Comparison of ENCODE assay signal across 22 cellular contexts in genomic region chr3:10339376-10339955, GRCh38. TPM values are rescaled to one million over a fixed set of nuclear protein-coding genes. Genes with fewer than 3 reads are reported as not detected.
DNase-seq lines count a peak whose midpoint lies in the region; ATAC-seq, FAIRE-seq and TF ChIP-seq lines count a peak whose summit lies in the region.
"Had no signal": no experiment of that assay in that cellular context is flagged by ENCODE, and none has a peak within 500 bp of the region (broad histone marks: within the 10 kb centered on the region; RNA-seq: fewer than 3 reads in every experiment).

No MANE protein-coding gene starts in this region.

- TF ChIP-seq CTCF in HFFc6 (IDR thresholded peaks at IDR 0.05) (no peak), K562 (IDR thresholded peaks at IDR 0.05 in 2 of 3, conservative IDR thresholded peaks at IDR 0.05 in 1 of 3; ENCODE audit: insufficient read depth in 2 of 3, low read depth in 1 of 3, low read length in 3 of 3) (no peak), hepatocyte (IDR thresholded peaks at IDR 0.05; ENCODE audit: poor library complexity) (no peak), smooth muscle cell (IDR thresholded peaks at IDR 0.05; ENCODE audit: borderline replicate concordance, insufficient read depth, poor library complexity, severe bottlenecking) (no peak)

- H2AFZ ChIP-seq in K562 (ENCODE audit: low read depth, low read length), result no peak overlapping the region
- H2AFZ ChIP-seq in hepatocyte, result no peak overlapping the region
- H2AFZ ChIP-seq in smooth muscle cell (ENCODE audit: low read depth), result peak overlapping the region; percentile 56

- no peaks in the 10 kb centered on the region for H3K9me3 Mint-ChIP-seq in HFFc6
- H3K9me3 Mint-ChIP-seq: CD8-positive, alpha-beta T cell had no signal

- no peaks in the 10 kb centered on the region for H3F3A ChIP-seq in smooth muscle cell (ENCODE audit: low read depth)

- peak; percentile 6; the same call in 1 of the 3 replicates for ATAC-seq in K562
- ATAC-seq in HG02798 (IDR thresholded peaks at IDR 0.05; ENCODE audit: poor library complexity, unreplicated experiment), result no peak
- no peak for ATAC-seq in GM18502 (IDR thresholded peaks at IDR 0.05; ENCODE audit: poor library complexity, unreplicated experiment)
- ATAC-seq: CD8-positive, alpha-beta T cell; PC-3 had no signal

- H3K79me2 ChIP-seq in K562 (ENCODE audit: control insufficient read depth, insufficient read depth, low read length), result no peaks in the 10 kb centered on the region
- H3K79me2 ChIP-seq in hepatocyte, result no peaks in the 10 kb centered on the region
- no peaks in the 10 kb centered on the region for H3K79me2 ChIP-seq in smooth muscle cell (ENCODE audit: low read depth)

- H3K27ac Mint-ChIP-seq in HFFc6, result no peak overlapping the region
- H3K27ac Mint-ChIP-seq: CD8-positive, alpha-beta T cell had no signal

- no peaks in the 10 kb centered on the region for H3K9me3 ChIP-seq in K562 (replicated peaks; ENCODE audit: control insufficient read depth, insufficient read depth, low read depth, low read length)
- no peaks in the 10 kb centered on the region for H3K9me3 ChIP-seq in hepatocyte (ENCODE audit: low read depth)
- no peaks in the 10 kb centered on the region for H3K9me3 ChIP-seq in smooth muscle cell (replicated peaks; ENCODE audit: low read depth)
- H3K9me3 ChIP-seq: SK-N-SH had no signal

- H3K27me3 ChIP-seq in K562 (ENCODE audit: control insufficient read depth in 2 of 2, insufficient read depth in 2 of 2, low read length in 2 of 2) (peaks cover 48 to 92% of the 10 kb centered on the region in 2 experiments; a peak in 4 of 5 replicates), hepatocyte (no peaks in the 10 kb centered on the region), smooth muscle cell (ENCODE audit: low read depth) (no peaks in the 10 kb centered on the region)

- intact Hi-C loops in K562 (cut with micrococcal nuclease), result loop anchor here (5.0 kb wide), 1 partner anchor 68 kb away; no protein-coding TSS in a partner anchor

- no peak for TF ChIP-seq RAD21 in K562 (CRISPR knock-in tag; conservative IDR thresholded peaks at IDR 0.05 in 1 of 2, IDR thresholded peaks at IDR 0.05 in 1 of 2)

- no peak overlapping the region for H3K4me2 ChIP-seq in K562 (ENCODE audit: insufficient read depth, low read length)
- H3K4me2 ChIP-seq in hepatocyte, result no peak overlapping the region
- H3K4me2 ChIP-seq in smooth muscle cell, result no peak overlapping the region
- H3K4me2 ChIP-seq: SK-N-SH had no signal

- H3K4me1 ChIP-seq in K562 (replicated peaks in 1 of 2; ENCODE audit: control insufficient read depth in 2 of 2, insufficient read depth in 2 of 2, low read length in 2 of 2) (peaks cover 0 to 34% of the 10 kb centered on the region in 2 experiments; a peak in 2 of 5 replicates), hepatocyte (ENCODE audit: insufficient read depth) (peaks cover 6% of the 10 kb centered on the region), smooth muscle cell (ENCODE audit: low read depth) (peaks cover 8% of the 10 kb centered on the region)

- H3K27me3 Mint-ChIP-seq in HFFc6 (ENCODE audit: insufficient read depth), result peaks cover 25% of the 10 kb centered on the region

- DNase-seq in HFFc6, result peak; percentile 10
- peak in 1 of 4 experiments; percentile 22 for DNase-seq in K562 (ENCODE audit: extremely low read depth in 1 of 4, low spot score in 3 of 4)
- DNase-seq in hepatocyte (ENCODE audit: low spot score), result no peak
- no peak for DNase-seq in smooth muscle cell (lab: John Stamatoyannopoulos, UW; ENCODE audit: unreplicated experiment)
- no peak for DNase-seq in SIG-M5 (lab: John Stamatoyannopoulos, UW)
- DNase-seq: ACHN; C1 segment of cervical spinal cord; CD8-positive, alpha-beta T cell; KBM-7; NCI-H1092; NCI-H1436 treated with DMSO at 0.1 percent for 48 hours; NCI-H1930; NCI-H446 treated with DMSO at 0.1 percent for 48 hours; NCI-H526 treated with DMSO at 0.1 percent for 48 hours; PC-3; SHP77 treated with DMSO at 0.1 percent for 48 hours had no signal

- CTCF ChIA-PET in K562 (lab: Yijun Ruan, JAX; ENCODE audit: low intra/inter-chr PET ratio), result no interaction called here

- WGBS in K562 (ENCODE audit: insufficient coverage, low coverage, missing lambda C conversion rate), result 2% methylated on average over 8 of the region's 8 CpGs
- 85% methylated on average over 8 of the region's 8 CpGs for WGBS in hepatocyte (ENCODE audit: low lambda C conversion rate, missing lambda C conversion rate)
- 67% methylated on average over 8 of the region's 8 CpGs for whole genome bisulfite sequencing in smooth muscle cell (ENCODE audit: low lambda C conversion rate)

- H3K36me3 ChIP-seq in K562 (ENCODE audit: control insufficient read depth, insufficient read depth, low read length) (no peaks in the 10 kb centered on the region), hepatocyte (replicated peaks; ENCODE audit: insufficient read depth, low read depth) (no peaks in the 10 kb centered on the region), smooth muscle cell (ENCODE audit: low read depth) (no peaks in the 10 kb centered on the region)

- H3K9me2 ChIP-seq in hepatocyte (replicated peaks; ENCODE audit: insufficient read depth), result no peaks in the 10 kb centered on the region
- H3K9me2 ChIP-seq: SK-N-SH had no signal

- no peak overlapping the region for H3K4me3 ChIP-seq in K562
- H3K4me3 ChIP-seq in hepatocyte, result no peak overlapping the region
- no peak overlapping the region for H3K4me3 ChIP-seq in smooth muscle cell

- TF ChIP-seq POLR2A in K562 (conservative IDR thresholded peaks at IDR 0.05), result no peak

- H3K36me3 Mint-ChIP-seq in HFFc6 (ENCODE audit: low read depth), result no peaks in the 10 kb centered on the region
- H3K36me3 Mint-ChIP-seq: CD8-positive, alpha-beta T cell had no signal

- H3K9ac ChIP-seq in K562 (ENCODE audit: insufficient read depth in 1 of 2, low read depth in 2 of 2, low read length in 2 of 2) (peak overlapping the region in 1 of 2 experiments; percentile 19; a peak in 1 of 4 replicates), smooth muscle cell (ENCODE audit: low read depth) (no peak overlapping the region)
- H3K9ac ChIP-seq: SK-N-SH had no signal

- no peak for TF ChIP-seq EP300 in K562 (IDR thresholded peaks at IDR 0.05; ENCODE audit: low read length)

- POLR2A ChIA-PET in K562 (lab: Yijun Ruan, JAX), result interaction anchor here (0.5 to 1.8 kb wide), 5 partner anchors 11 to 1396 kb away, joined by 3 to 8 read pairs (median 3); partner anchors contain the start of gene SEC13

- no peak overlapping the region for H3K4me3 Mint-ChIP-seq in HFFc6
- H3K4me3 Mint-ChIP-seq: CD8-positive, alpha-beta T cell had no signal

- no peaks in the 10 kb centered on the region for H3K9me1 ChIP-seq in K562 (ENCODE audit: control insufficient read depth, insufficient read depth, low read length)

- peaks cover 6% of the 10 kb centered on the region; the same call in 1 of the 2 replicates for H3K4me1 Mint-ChIP-seq in HFFc6 (ENCODE audit: low read depth)

- H3K27ac ChIP-seq in K562 (ENCODE audit: extremely low read depth, low read depth, low read length) (no peak overlapping the region), hepatocyte (peak overlapping the region; percentile 31), smooth muscle cell (ENCODE audit: low read depth) (no peak overlapping the region)

- H4K20me1 ChIP-seq in K562 (replicated peaks; ENCODE audit: control insufficient read depth, insufficient read depth, low read length), result peaks cover 22% of the 10 kb centered on the region
- no peaks in the 10 kb centered on the region for H4K20me1 ChIP-seq in hepatocyte (ENCODE audit: insufficient read depth, poor library complexity, severe bottlenecking)
- H4K20me1 ChIP-seq in smooth muscle cell (ENCODE audit: low read depth), result no peaks in the 10 kb centered on the region

- in situ Hi-C loops in K562 (cut with MboI), result no loop called here

- BruUV-seq in K562 (replicated peaks; lab: Mats Ljungman, UMichigan), result no TSS peak

- FAIRE-seq in K562 (lab: Jason Lieb, UNC), result no peak
- FAIRE-seq: G401.6, H1 had no signal

RNA-seq across cellular contexts. Expression of gene SEC13, which starts 18.6 kb away (rescaled TPM):
- 100 to 1,000 TPM; 240 to 278 (median 274) TPM for total RNA-seq in HFFc6 (2021; fragmentation: NEBNext Ultra II Directional; extraction: Animal tissue kit (Norgen Biotek cat#: 25700))
- total RNA-seq in K562 (2011; cell fraction: chromatin; rRNA removed; ENCODE audit: low replicate concordance), result 285 and 425 TPM in 2 replicates
- total RNA-seq in K562 (2011; cell fraction: nucleolus; rRNA removed), result 250 and 265 TPM in 2 replicates
- 278 and 337 TPM in 2 replicates for total RNA-seq in K562 (2011; cell fraction: nucleoplasm; rRNA removed)
- total RNA-seq in K562 (2014; rRNA removed) (256 and 318 TPM in 2 replicates), K562 (2014; rRNA removed; fragmentation: Illumina TruSeq; extraction: Trizol) (124 and 145 TPM in 2 replicates), K562 (2015; rRNA removed; fragmentation: Illumina TruSeq; extraction: Trizol) (192 and 196 TPM in 2 replicates), K562 (2021) (199 and 209 TPM in 2 replicates), hepatocyte (159 and 187 TPM in 2 replicates), smooth muscle cell (221 and 247 TPM in 2 replicates)
- polyA plus RNA-seq in K562 (2011; rRNA removed) (199 and 308 TPM in 2 replicates), K562 (2014; fragmentation: Illumina TruSeq; extraction: Trizol) (274 and 284 TPM in 2 replicates), K562 (2014; fragmentation: Nextera tagmentation; extraction: Ambion mirVana) (100 to 1,000 TPM in 1 of 2 experiments, 10 to 100 TPM in 1; 71.5 to 116 TPM), K562 (2014; rRNA removed) (152 and 181 TPM in 2 replicates), hepatocyte (310 and 317 TPM in 2 replicates), smooth muscle cell (400 and 476 TPM in 2 replicates)
- 331 and 334 TPM in 2 replicates for polyA plus RNA-seq in K562 (2011; cell fraction: cytosol; rRNA removed)
- 250 and 306 TPM in 2 replicates for polyA plus RNA-seq in K562 (2011; cell fraction: nucleus; rRNA removed)
- 186 and 201 TPM in 2 replicates for polyA plus RNA-seq in K562 (2012)
- 268 and 286 TPM in 2 replicates for polyA minus RNA-seq in K562 (2011; rRNA and poly(A)+ RNA removed)
- 204 and 250 TPM in 2 replicates for polyA minus RNA-seq in K562 (2011; cell fraction: cytosol; rRNA and poly(A)+ RNA removed)
- polyA minus RNA-seq in K562 (2011; cell fraction: nucleus; rRNA and poly(A)+ RNA removed), result 102 and 172 TPM in 2 replicates

RNA-seq across cellular contexts. Expression of gene GHRL, which starts 46.7 kb away (rescaled TPM):
- under 1 TPM in 2 of 6 experiments, not detected in 4; 0.21 to 0.41 TPM for total RNA-seq in HFFc6 (2021; fragmentation: NEBNext Ultra II Directional; extraction: Animal tissue kit (Norgen Biotek cat#: 25700))
- total RNA-seq in K562 (2011; cell fraction: chromatin; rRNA removed; ENCODE audit: low replicate concordance), result 1.2 and 1.5 TPM in 2 replicates
- total RNA-seq in K562 (2011; cell fraction: nucleolus; rRNA removed), result 0.83 and 1.1 TPM in 2 replicates
- total RNA-seq in K562 (2011; cell fraction: nucleoplasm; rRNA removed), result 0.84 and 1.6 TPM in 2 replicates
- total RNA-seq in K562 (2014; rRNA removed), result 0.45 TPM in 1 of 2 replicates, not detected in the other
- not detected in 2 replicates for total RNA-seq in K562 (2014; rRNA removed; fragmentation: Illumina TruSeq; extraction: Trizol)
- 0.60 TPM in 1 of 2 replicates, not detected in the other for total RNA-seq in K562 (2015; rRNA removed; fragmentation: Illumina TruSeq; extraction: Trizol)
- 0.29 and 0.34 TPM in 2 replicates for total RNA-seq in K562 (2021)
- polyA plus RNA-seq in K562 (2011; rRNA removed), result 0.08 and 0.09 TPM in 2 replicates
- 0.06 TPM in 1 of 2 replicates, not detected in the other for polyA plus RNA-seq in K562 (2011; cell fraction: cytosol; rRNA removed)
- polyA plus RNA-seq in K562 (2011; cell fraction: nucleus; rRNA removed), result 0.35 and 0.75 TPM in 2 replicates
- polyA plus RNA-seq in K562 (2012), result 0.51 and 0.53 TPM in 2 replicates
- 0.15 TPM in 1 of 2 replicates, not detected in the other for polyA plus RNA-seq in K562 (2014; fragmentation: Illumina TruSeq; extraction: Trizol)
- polyA plus RNA-seq in K562 (2014; fragmentation: Nextera tagmentation; extraction: Ambion mirVana), result not detected
- 0.16 and 0.19 TPM in 2 replicates for polyA plus RNA-seq in K562 (2014; rRNA removed)
- polyA minus RNA-seq in K562 (2011; rRNA and poly(A)+ RNA removed), result 0.21 TPM in 1 of 2 replicates, not detected in the other
- polyA minus RNA-seq in K562 (2011; cell fraction: cytosol; rRNA and poly(A)+ RNA removed), result not detected in 2 replicates
- 0.22 TPM in 1 of 2 replicates, not detected in the other for polyA minus RNA-seq in K562 (2011; cell fraction: nucleus; rRNA and poly(A)+ RNA removed)
- 12.4 and 14.0 TPM in 2 replicates for total RNA-seq in hepatocyte
- polyA plus RNA-seq in hepatocyte, result 11.3 and 12.0 TPM in 2 replicates
- not detected in 2 replicates for total RNA-seq in smooth muscle cell
- 0.45 and 0.76 TPM in 2 replicates for polyA plus RNA-seq in smooth muscle cell
- total RNA-seq: PC-3, RPMI7951 had no signal
- polyA plus RNA-seq: SK-N-SH had no signal
